In the genomic region with DNA sequence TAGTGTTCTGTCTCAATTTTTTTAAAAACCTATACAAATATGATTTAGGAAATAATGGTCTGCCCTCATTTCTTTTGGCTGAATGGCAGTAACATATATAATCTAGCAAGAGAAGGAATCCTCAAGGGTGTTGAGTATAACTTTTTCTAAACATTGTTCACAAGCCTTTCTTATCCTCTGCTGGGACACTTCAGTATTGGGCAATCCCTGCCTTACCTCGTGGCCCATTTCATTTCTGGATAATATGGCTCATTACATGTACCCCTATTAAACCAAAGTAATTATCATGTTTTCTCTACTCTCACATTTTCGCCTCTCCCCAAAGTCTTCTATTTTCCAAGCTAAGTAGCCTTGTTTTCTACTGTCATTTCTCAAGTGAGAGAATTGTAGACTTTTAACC, we compare ENCODE assay signal across 23 cellular contexts.
"Had no signal": no experiment of that assay in that cellular context is flagged by ENCODE, and none has a peak within 500 bp of the region (broad histone marks: within the 10 kb centered on the region; RNA-seq: fewer than 3 reads in every experiment).

No MANE protein-coding gene starts in this region.

- H3K27ac ChIP-seq: colonic mucosa, epithelial cell of prostate, esophagus squamous epithelium, heart right ventricle, left lung, lower lobe of right lung had no signal

- H3K36me3 ChIP-seq: colonic mucosa, gastrocnemius medialis, left lung had no signal

- H3K4me3 ChIP-seq: colonic mucosa, esophagus squamous epithelium, gastrocnemius medialis, heart right ventricle, left lung, lower lobe of right lung had no signal

- H3K9me3 ChIP-seq: colonic mucosa, esophagus squamous epithelium, gastrocnemius medialis, left lung, lower lobe of right lung had no signal

- H3K27ac Mint-ChIP-seq: dendritic cell treated with granulocyte-macrophage colony-stimulating factor and Interleukin-4, amounts not matched to agents 40 ng/mL and 50 ng/mL, for 4 days; effector memory CD8-positive, alpha-beta T cell; endodermal cell; mesothelial cell of epicardium had no signal

- H3K27me3 ChIP-seq: colonic mucosa, esophagus squamous epithelium, gastrocnemius medialis, heart right ventricle, left lung had no signal

- DNase-seq: colonic mucosa; cortex of kidney; effector CD8-positive, alpha-beta T cell; effector memory CD8-positive, alpha-beta T cell; endodermal cell; erythroblast; esophagus squamous epithelium; foreskin fibroblast; foreskin melanocyte; gastrocnemius medialis; glutamatergic neuron; head of caudate nucleus; heart right ventricle; hippocampal formation; left cardiac atrium; left lung; left ventricle myocardium superior; lower lobe of right lung; mesenchymal stem cell had no signal

- H3K4me1 Mint-ChIP-seq: endodermal cell, mesothelial cell of epicardium had no signal

- ATAC-seq: effector memory CD8-positive, alpha-beta T cell; esophagus mucosa; gastrocnemius medialis; heart right ventricle; left cardiac atrium; left lung; left ventricle myocardium superior; lower lobe of right lung had no signal

- H3K27me3 Mint-ChIP-seq: dendritic cell treated with granulocyte-macrophage colony-stimulating factor and Interleukin-4, amounts not matched to agents 40 ng/mL and 50 ng/mL, for 4 days; effector memory CD8-positive, alpha-beta T cell had no signal

- H3K4me1 ChIP-seq: colonic mucosa, lower lobe of right lung had no signal

- H3K4me3 Mint-ChIP-seq: dendritic cell treated with granulocyte-macrophage colony-stimulating factor and Interleukin-4, amounts not matched to agents 40 ng/mL and 50 ng/mL, for 4 days; effector memory CD8-positive, alpha-beta T cell; endodermal cell; mesothelial cell of epicardium had no signal

- H3K9me3 Mint-ChIP-seq: dendritic cell treated with granulocyte-macrophage colony-stimulating factor and Interleukin-4, amounts not matched to agents 40 ng/mL and 50 ng/mL, for 4 days; effector memory CD8-positive, alpha-beta T cell; endodermal cell had no signal
